In the genomic region with DNA sequence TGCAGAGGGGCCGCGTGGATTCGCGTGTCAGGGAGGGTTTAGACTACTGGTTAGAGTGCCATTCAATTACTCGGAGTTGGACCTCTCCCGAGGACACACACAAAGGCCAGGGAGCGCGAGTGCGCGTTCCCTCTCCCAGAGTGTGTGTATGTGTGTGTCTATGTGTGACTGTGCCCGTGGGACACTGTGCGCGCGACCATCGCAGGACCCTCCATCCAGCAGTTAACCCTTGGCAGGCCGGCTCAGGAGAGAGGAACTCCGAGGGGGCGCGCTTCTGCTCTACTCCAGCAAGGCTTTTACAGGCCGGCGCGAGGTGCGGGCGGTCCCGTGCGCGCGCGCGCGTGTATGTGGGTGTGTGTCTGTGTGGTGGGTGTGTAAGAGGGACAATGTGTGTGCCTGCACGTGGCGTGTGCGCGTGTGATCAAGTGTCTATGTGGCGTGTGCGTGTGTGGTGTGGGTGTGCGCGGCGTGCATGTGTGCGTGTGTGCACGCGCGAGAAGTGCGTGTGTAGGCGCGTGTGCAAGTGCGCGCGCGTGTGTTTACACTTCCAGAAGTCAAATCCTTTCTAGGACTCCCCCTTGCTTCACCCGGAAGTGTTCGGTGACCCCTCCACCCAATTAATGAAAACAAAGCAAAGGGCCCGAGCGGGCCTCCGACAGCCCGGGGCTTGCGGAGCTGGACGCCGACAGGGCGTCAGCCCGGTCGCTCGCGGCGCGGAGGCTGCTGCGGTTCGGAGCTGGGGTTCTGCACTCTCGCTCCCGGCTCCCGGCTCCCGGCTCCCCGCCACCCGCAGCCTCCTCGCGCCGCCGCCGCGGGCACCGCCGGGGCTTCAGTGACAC, we compare ENCODE assay signal across 8 cellular contexts.
DNase-seq lines count a peak whose midpoint lies in the region; ATAC-seq and TF ChIP-seq lines count a peak whose summit lies in the region.

No MANE protein-coding gene starts in this region.

- intact Hi-C loops in activated naive CD4-positive, alpha-beta T cell treated with anti-CD3 and anti-CD28 coated beads for 36 hours (cut with micrococcal nuclease): loop anchor here (5.0 to 10.0 kb wide), 2 partner anchors 204 to 443 kb away; a partner anchor contains a TSS
- intact Hi-C loops in heart right ventricle (cut with DNase I): no loop called here

- peak overlapping the region; percentile 75 for H3K4me3 Mint-ChIP-seq in activated naive CD4-positive, alpha-beta T cell treated with anti-CD3 and anti-CD28 coated beads for 36 hours
- peak overlapping the region; percentile 74 for H3K4me3 Mint-ChIP-seq in activated naive CD8-positive, alpha-beta T cell treated with anti-CD3 and anti-CD28 coated beads for 36 hours

- H3K4me1 ChIP-seq in heart right ventricle: peaks cover 0 to 22% (median 7%) of the 10 kb centered on the region in 9 donors

- DNase-seq in activated naive CD4-positive, alpha-beta T cell treated with anti-CD3 and anti-CD28 coated beads for 36 hours: peak; percentile 27
- DNase-seq in activated naive CD4-positive, alpha-beta T cell treated with Interleukin-2 at 50 U/mL for 16 hours: no peak
- DNase-seq in activated naive CD8-positive, alpha-beta T cell treated with anti-CD3 and anti-CD28 coated beads for 36 hours: peak; percentile 22
- DNase-seq in heart right ventricle: peak; percentile 14 to 27
- DNase-seq in pons (ENCODE audit: low spot score): peak; percentile 51
- no peak for DNase-seq in NAMALWA (ENCODE audit: low spot score)

- CTCF ChIA-PET in activated naive CD4-positive, alpha-beta T cell treated with anti-CD3 and anti-CD28 coated beads for 36 hours (lab: Charles Lee): no interaction called here

- no peaks in the 10 kb centered on the region for H3K36me3 Mint-ChIP-seq in activated naive CD4-positive, alpha-beta T cell treated with anti-CD3 and anti-CD28 coated beads for 36 hours (ENCODE audit: low read depth)
- no peaks in the 10 kb centered on the region for H3K36me3 Mint-ChIP-seq in activated naive CD8-positive, alpha-beta T cell treated with anti-CD3 and anti-CD28 coated beads for 36 hours

- peaks cover 0 to 67% (median 19%) of the 10 kb centered on the region in 7 donors for H3K27me3 ChIP-seq in heart right ventricle

- no peak for TF ChIP-seq CTCF in heart right ventricle (IDR thresholded peaks at IDR 0.05)

- peak overlapping the region in 5 of 10 donors; percentile 20 to 55 (median 25) for H3K27ac ChIP-seq in heart right ventricle

- 7 to 9% methylated on average over 83 of the region's 83 CpGs for WGBS in heart right ventricle, 2 donors

- H3K4me3 ChIP-seq in heart right ventricle: peak overlapping the region; percentile 32 to 70 (median 63)

- peak; percentile 38 to 75 (median 57) for ATAC-seq in heart right ventricle
- no peak for ATAC-seq in HG02798 (IDR thresholded peaks at IDR 0.05; ENCODE audit: poor library complexity, unreplicated experiment)
- no peak for ATAC-seq in HG03342 (IDR thresholded peaks at IDR 0.05; ENCODE audit: unreplicated experiment)

- peaks cover 17% of the 10 kb centered on the region for H3K4me1 Mint-ChIP-seq in activated naive CD4-positive, alpha-beta T cell treated with anti-CD3 and anti-CD28 coated beads for 36 hours (ENCODE audit: low read depth)
- H3K4me1 Mint-ChIP-seq in activated naive CD8-positive, alpha-beta T cell treated with anti-CD3 and anti-CD28 coated beads for 36 hours: peaks cover 12% of the 10 kb centered on the region

- no peaks in the 10 kb centered on the region for H3K36me3 ChIP-seq in heart right ventricle

- H3K27ac Mint-ChIP-seq in activated naive CD4-positive, alpha-beta T cell treated with anti-CD3 and anti-CD28 coated beads for 36 hours: no peak overlapping the region
- no peak overlapping the region for H3K27ac Mint-ChIP-seq in activated naive CD8-positive, alpha-beta T cell treated with anti-CD3 and anti-CD28 coated beads for 36 hours

- no peaks in the 10 kb centered on the region for H3K9me3 ChIP-seq in heart right ventricle

- H3K9me3 Mint-ChIP-seq in activated naive CD4-positive, alpha-beta T cell treated with anti-CD3 and anti-CD28 coated beads for 36 hours: no peaks in the 10 kb centered on the region
- H3K9me3 Mint-ChIP-seq in activated naive CD8-positive, alpha-beta T cell treated with anti-CD3 and anti-CD28 coated beads for 36 hours: peaks cover 3% of the 10 kb centered on the region

- H3K27me3 Mint-ChIP-seq in activated naive CD4-positive, alpha-beta T cell treated with anti-CD3 and anti-CD28 coated beads for 36 hours (ENCODE audit: low read depth): peaks cover 46% of the 10 kb centered on the region
- no peaks in the 10 kb centered on the region for H3K27me3 Mint-ChIP-seq in activated naive CD8-positive, alpha-beta T cell treated with anti-CD3 and anti-CD28 coated beads for 36 hours

Comparison
In these comparisons a context has a peak if more than half of its experiments do, and no peak if none do; other contexts are left out.
1. DNase-seq: peak in activated naive CD4-positive, alpha-beta T cell treated with anti-CD3 and anti-CD28 coated beads for 36 hours (single experiment), activated naive CD8-positive, alpha-beta T cell treated with anti-CD3 and anti-CD28 coated beads for 36 hours (single experiment), heart right ventricle (2 of 2) and pons (single experiment); none in activated naive CD4-positive, alpha-beta T cell treated with Interleukin-2 at 50 U/mL for 16 hours (single experiment) and NAMALWA (single experiment).
2. ATAC-seq: peak in heart right ventricle (8 of 8); none in HG02798 (single experiment) and HG03342 (single experiment).